In genomic region chr2:39568561-39569006, GRCh38 we compare ENCODE assay signal across 11 cellular contexts.
DNase-seq lines count a peak whose midpoint lies in the region; ATAC-seq and TF ChIP-seq lines count a peak whose summit lies in the region.
"Had no signal": no experiment of that assay in that cellular context is flagged by ENCODE, and none has a peak within 500 bp of the region (broad histone marks: within the 10 kb centered on the region; RNA-seq: fewer than 3 reads in every experiment).

No MANE protein-coding gene starts in this region.

- H3K4me2 ChIP-seq in SK-N-SH: peak overlapping the region; percentile 62

- POLR2A ChIA-PET in SK-N-SH (lab: Yijun Ruan, JAX): no interaction called here

- TF ChIP-seq CTCF in SK-N-SH (IDR thresholded peaks at IDR 0.05) (no peak), fibroblast of the aortic adventitia (IDR thresholded peaks at IDR 0.05; ENCODE audit: insufficient read depth, low read length) (no peak), retinal pigment epithelial cell (conservative IDR thresholded peaks at IDR 0.05; ENCODE audit: low read depth, low read length) (no peak)

- H3K4me3 ChIP-seq in SK-N-SH (ENCODE audit: low read depth in 2 of 2, low read length in 1 of 2): no peak overlapping the region
- no peak overlapping the region for H3K4me3 ChIP-seq in fibroblast of the aortic adventitia (ENCODE audit: low read depth, low read length)
- no peak overlapping the region for H3K4me3 ChIP-seq in retinal pigment epithelial cell (ENCODE audit: low read length)
- H3K4me3 ChIP-seq: cardiac muscle cell had no signal

- H3K9me3 ChIP-seq in SK-N-SH: peaks cover 6% of the 10 kb centered on the region; the same call in 1 of the 2 replicates

- H3K27ac ChIP-seq in SK-N-SH (ENCODE audit: low read depth in 2 of 2, low read length in 1 of 2): peak overlapping the region; percentile 63 to 72; a peak in 3 of 4 replicates
- H3K27ac ChIP-seq: cardiac muscle cell had no signal

- ATAC-seq in HG02885 (IDR thresholded peaks at IDR 0.05; ENCODE audit: poor library complexity, unreplicated experiment): no peak
- ATAC-seq in HG03469 (IDR thresholded peaks at IDR 0.05; ENCODE audit: unreplicated experiment): no peak
- ATAC-seq: left lobe of liver had no signal

- no peaks in the 10 kb centered on the region for H3K36me3 ChIP-seq in SK-N-SH (replicated peaks in 1 of 2; ENCODE audit: control insufficient read depth in 1 of 2, insufficient read depth in 2 of 2, low read length in 1 of 2)
- H3K36me3 ChIP-seq: cardiac muscle cell had no signal

- peak overlapping the region; percentile 75; the same call in 1 of the 2 replicates for H2AFZ ChIP-seq in SK-N-SH (ENCODE audit: low read depth)

- TF ChIP-seq EP300 in SK-N-SH (IDR thresholded peaks at IDR 0.05; ENCODE audit: borderline replicate concordance in 1 of 2, low read depth in 1 of 2, low read length in 1 of 2): peak in 1 of 2 experiments; percentile 81; a peak in 2 of 4 replicates

- H3K9me2 ChIP-seq in SK-N-SH: no peaks in the 10 kb centered on the region

- no peaks in the 10 kb centered on the region for H3K27me3 ChIP-seq in SK-N-SH (ENCODE audit: insufficient read depth)
- H3K27me3 ChIP-seq: cardiac muscle cell had no signal

- peak; percentile 48 for DNase-seq in Daoy (ENCODE audit: low read depth)
- DNase-seq in SK-N-SH: no peak
- DNase-seq in fibroblast of the aortic adventitia (ENCODE audit: low read depth): peak; percentile 89
- peak; percentile 53 for DNase-seq in retinal pigment epithelial cell (ENCODE audit: low read depth)
- DNase-seq in NCI-H510A treated with DMSO at 0.1 percent for 48 hours (lab: John Stamatoyannopoulos, UW): no peak
- DNase-seq in HuH-7.5 (ENCODE audit: low spot score): no peak
- DNase-seq: NCI-H2171 treated with DMSO at 0.1 percent for 48 hours had no signal

- H4K20me1 ChIP-seq in SK-N-SH (ENCODE audit: insufficient read depth): no peaks in the 10 kb centered on the region

- H3K79me2 ChIP-seq in SK-N-SH (ENCODE audit: insufficient read depth): no peaks in the 10 kb centered on the region

- H3K9ac ChIP-seq in SK-N-SH: no peak overlapping the region

- H3K4me1 ChIP-seq in SK-N-SH (ENCODE audit: control insufficient read depth in 1 of 2, insufficient read depth in 2 of 2, low read depth in 1 of 2, low read length in 1 of 2): peaks cover 5 to 14% of the 10 kb centered on the region in 2 experiments; a peak in 3 of 4 replicates

- CTCF ChIA-PET in SK-N-SH (lab: Yijun Ruan, JAX): interaction anchor here (0.7 kb wide), 1 partner anchor 117 kb away, joined by 3 read pairs; no protein-coding TSS in a partner anchor

- no peak for TF ChIP-seq RAD21 in SK-N-SH (IDR thresholded peaks at IDR 0.05; ENCODE audit: low read length)

- H3F3A ChIP-seq in SK-N-SH (replicated peaks; ENCODE audit: insufficient read depth): peaks cover 15% of the 10 kb centered on the region

- 9% methylated on average over 3 of the region's 3 CpGs for WGBS in SK-N-SH (ENCODE audit: low lambda C conversion rate)

TF ChIP-seq in SK-N-SH, 30 proteins besides CTCF, POLR2A, EP300 and RAD21:
- no peak for TF ChIP-seq YY1 (IDR thresholded peaks at IDR 0.05; ENCODE audit: low read depth)
- peak; percentile 86 for TF ChIP-seq FOSL2 (IDR thresholded peaks at IDR 0.05; ENCODE audit: borderline replicate concordance, low read depth)
- peak; percentile 65; the same call in 1 of the 2 replicates for TF ChIP-seq FOXM1 (IDR thresholded peaks at IDR 0.05; ENCODE audit: low read depth)
- peak; percentile 58; the same call in 1 of the 2 replicates for TF ChIP-seq NFIC (IDR thresholded peaks at IDR 0.05; ENCODE audit: borderline replicate concordance)
- peak; percentile 69; the same call in 1 of the 2 replicates for TF ChIP-seq ELF1 (IDR thresholded peaks at IDR 0.05)
- no peak; the same call in 1 of the 2 replicates for TF ChIP-seq USF1 (IDR thresholded peaks at IDR 0.05; ENCODE audit: borderline replicate concordance, low read depth)
- no peak for TF ChIP-seq GABPA (IDR thresholded peaks at IDR 0.05; ENCODE audit: low read depth)
- TF ChIP-seq ZBTB33 (IDR thresholded peaks at IDR 0.05; ENCODE audit: borderline replicate concordance, low read depth): no peak
- TF ChIP-seq TEAD4 (IDR thresholded peaks at IDR 0.05; ENCODE audit: borderline replicate concordance, insufficient read depth): peak; percentile 85
- peak; percentile 97 for TF ChIP-seq JUND (IDR thresholded peaks at IDR 0.05)
- peak; percentile 98 for TF ChIP-seq PBX3 (IDR thresholded peaks at IDR 0.05)
- peak; percentile 60; the same call in 1 of the 2 replicates for TF ChIP-seq POLR2AphosphoS5 (IDR thresholded peaks at IDR 0.05; ENCODE audit: low read depth, low read length)
- TF ChIP-seq SIN3A (IDR thresholded peaks at IDR 0.05; ENCODE audit: borderline replicate concordance, low read depth, low read length): peak; percentile 52; the same call in 1 of the 2 replicates
- TF ChIP-seq MEF2A (IDR thresholded peaks at IDR 0.05; ENCODE audit: borderline replicate concordance, low read depth): 0 out of 2 replicates have a peak, but pooled peaks have one; percentile 19
- TF ChIP-seq TCF12 (IDR thresholded peaks at IDR 0.05): peak; percentile 96
- TF ChIP-seq TAF1 (IDR thresholded peaks at IDR 0.05; ENCODE audit: borderline replicate concordance, low read depth, low read length): no peak

Comparison
In these comparisons a context has a peak if more than half of its experiments do, and no peak if none do; other contexts are left out.
1. DNase-seq: peak in Daoy (single experiment), fibroblast of the aortic adventitia (single experiment) and retinal pigment epithelial cell (single experiment); none in SK-N-SH (single experiment), NCI-H510A treated with DMSO at 0.1 percent for 48 hours (single experiment) and HuH-7.5 (single experiment).